Comparison of ENCODE assay signal across 1 cellular context in genomic region chr17:49022391-49022941, GRCh38.
A peak's percentile ranks its signal among the peaks of the same experiment; 100 is the strongest.
TF ChIP-seq lines count a peak whose summit lies in the region.

No MANE protein-coding gene starts in this region.

TF ChIP-seq in HepG2, 621 proteins besides CTCF, POLR2A, EP300 and RAD21 (continued from another document and continues in another):
- TF ChIP-seq HNF1A (IDR thresholded peaks at IDR 0.05; ENCODE audit: low read depth), result no peak
- no peak for TF ChIP-seq HNF1A (CRISPR knock-in tag; IDR thresholded peaks at IDR 0.05; ENCODE audit: borderline replicate concordance)
- TF ChIP-seq, protein P1, sequence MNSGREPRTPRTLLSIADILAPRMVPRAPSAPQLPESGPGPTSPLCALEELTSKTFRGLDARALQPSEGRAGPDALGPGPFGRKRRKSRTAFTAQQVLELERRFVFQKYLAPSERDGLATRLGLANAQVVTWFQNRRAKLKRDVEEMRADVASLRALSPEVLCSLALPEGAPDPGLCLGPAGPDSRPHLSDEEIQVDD (CRISPR knock-in tag; IDR thresholded peaks at IDR 0.05; ENCODE audit: borderline replicate concordance), result no peak
- TF ChIP-seq ZNF552 (CRISPR knock-in tag; IDR thresholded peaks at IDR 0.05; ENCODE audit: borderline replicate concordance), result no peak
- no peak for TF ChIP-seq ZNF282 (IDR thresholded peaks at IDR 0.05; ENCODE audit: partially characterized antibody)
- no peak for TF ChIP-seq THAP9 (CRISPR knock-in tag; IDR thresholded peaks at IDR 0.05; ENCODE audit: borderline replicate concordance)
- TF ChIP-seq NRL (CRISPR knock-in tag; IDR thresholded peaks at IDR 0.05; ENCODE audit: borderline replicate concordance), result no peak
- TF ChIP-seq ZNF253 (CRISPR knock-in tag; IDR thresholded peaks at IDR 0.05; ENCODE audit: borderline replicate concordance), result no peak
- TF ChIP-seq, protein P2, sequence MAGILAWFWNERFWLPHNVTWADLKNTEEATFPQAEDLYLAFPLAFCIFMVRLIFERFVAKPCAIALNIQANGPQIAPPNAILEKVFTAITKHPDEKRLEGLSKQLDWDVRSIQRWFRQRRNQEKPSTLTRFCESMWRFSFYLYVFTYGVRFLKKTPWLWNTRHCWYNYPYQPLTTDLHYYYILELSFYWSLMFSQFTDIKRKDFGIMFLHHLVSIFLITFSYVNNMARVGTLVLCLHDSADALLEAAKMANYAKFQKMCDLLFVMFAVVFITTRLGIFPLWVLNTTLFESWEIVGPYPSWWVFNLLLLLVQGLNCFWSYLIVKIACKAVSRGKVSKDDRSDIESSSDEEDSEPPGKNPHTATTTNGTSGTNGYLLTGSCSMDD (CRISPR knock-in tag; IDR thresholded peaks at IDR 0.05), result no peak
- TF ChIP-seq, protein P3, sequence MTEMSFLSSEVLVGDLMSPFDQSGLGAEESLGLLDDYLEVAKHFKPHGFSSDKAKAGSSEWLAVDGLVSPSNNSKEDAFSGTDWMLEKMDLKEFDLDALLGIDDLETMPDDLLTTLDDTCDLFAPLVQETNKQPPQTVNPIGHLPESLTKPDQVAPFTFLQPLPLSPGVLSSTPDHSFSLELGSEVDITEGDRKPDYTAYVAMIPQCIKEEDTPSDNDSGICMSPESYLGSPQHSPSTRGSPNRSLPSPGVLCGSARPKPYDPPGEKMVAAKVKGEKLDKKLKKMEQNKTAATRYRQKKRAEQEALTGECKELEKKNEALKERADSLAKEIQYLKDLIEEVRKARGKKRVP (CRISPR knock-in tag; IDR thresholded peaks at IDR 0.05), result no peak
- no peak for TF ChIP-seq ZNF431 (CRISPR knock-in tag; IDR thresholded peaks at IDR 0.05; ENCODE audit: borderline replicate concordance, low read depth)
- no peak for TF ChIP-seq MED13 (CRISPR knock-in tag; IDR thresholded peaks at IDR 0.05)
- TF ChIP-seq ZBED4 (CRISPR knock-in tag; IDR thresholded peaks at IDR 0.05; ENCODE audit: borderline replicate concordance), result no peak
- no peak for TF ChIP-seq TARDBP (CRISPR knock-in tag; IDR thresholded peaks at IDR 0.05)
- TF ChIP-seq ZNF430 (CRISPR knock-in tag; IDR thresholded peaks at IDR 0.05), result 0 out of 2 replicates have a peak, but pooled peaks have one; percentile 25
- no peak for TF ChIP-seq ZNF407 (CRISPR knock-in tag; IDR thresholded peaks at IDR 0.05; ENCODE audit: not compliant biosample characterization)
- no peak for TF ChIP-seq RNF2 (conservative IDR thresholded peaks at IDR 0.05; ENCODE audit: low read depth)
- no peak for TF ChIP-seq PAWR (CRISPR knock-in tag; IDR thresholded peaks at IDR 0.05; ENCODE audit: borderline replicate concordance)
- TF ChIP-seq ZNF382 (CRISPR knock-in tag; IDR thresholded peaks at IDR 0.05; ENCODE audit: borderline replicate concordance), result no peak
- TF ChIP-seq ZBTB43 (CRISPR knock-in tag; conservative IDR thresholded peaks at IDR 0.05), result no peak
- peak; percentile 90 for TF ChIP-seq NR2F6 (IDR thresholded peaks at IDR 0.05)
- TF ChIP-seq NR2F6 (CRISPR knock-in tag; IDR thresholded peaks at IDR 0.05), result peak; percentile 82
- TF ChIP-seq LCORL (IDR thresholded peaks at IDR 0.05), result no peak
- TF ChIP-seq LCORL (CRISPR knock-in tag; IDR thresholded peaks at IDR 0.05), result 0 out of 2 replicates have a peak, but pooled peaks have one; percentile 22
- TF ChIP-seq, protein P4, sequence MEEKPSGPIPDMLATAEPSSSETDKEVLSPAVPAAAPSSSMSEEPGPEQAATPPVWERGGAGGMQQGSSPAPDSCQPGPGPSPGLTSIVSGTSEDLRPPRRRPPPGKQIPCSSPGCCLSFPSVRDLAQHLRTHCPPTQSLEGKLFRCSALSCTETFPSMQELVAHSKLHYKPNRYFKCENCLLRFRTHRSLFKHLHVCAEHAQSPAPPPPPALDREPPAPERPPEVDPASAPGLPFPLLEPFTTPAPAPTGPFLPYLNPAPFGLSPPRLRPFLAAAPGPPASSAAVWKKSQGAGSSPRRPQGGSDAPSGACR (CRISPR knock-in tag; IDR thresholded peaks at IDR 0.05), result no peak
- no peak for TF ChIP-seq RFXAP (CRISPR knock-in tag; IDR thresholded peaks at IDR 0.05; ENCODE audit: borderline replicate concordance)
- TF ChIP-seq KLF9 (CRISPR knock-in tag; IDR thresholded peaks at IDR 0.05; ENCODE audit: low read depth), result no peak
- no peak for TF ChIP-seq ZNF577 (CRISPR knock-in tag; IDR thresholded peaks at IDR 0.05; ENCODE audit: borderline replicate concordance, low read depth)
- TF ChIP-seq ZNF530 (CRISPR knock-in tag; IDR thresholded peaks at IDR 0.05; ENCODE audit: low read depth), result no peak
